ENCODE assay signal across 1 cellular context in the genomic region with DNA sequence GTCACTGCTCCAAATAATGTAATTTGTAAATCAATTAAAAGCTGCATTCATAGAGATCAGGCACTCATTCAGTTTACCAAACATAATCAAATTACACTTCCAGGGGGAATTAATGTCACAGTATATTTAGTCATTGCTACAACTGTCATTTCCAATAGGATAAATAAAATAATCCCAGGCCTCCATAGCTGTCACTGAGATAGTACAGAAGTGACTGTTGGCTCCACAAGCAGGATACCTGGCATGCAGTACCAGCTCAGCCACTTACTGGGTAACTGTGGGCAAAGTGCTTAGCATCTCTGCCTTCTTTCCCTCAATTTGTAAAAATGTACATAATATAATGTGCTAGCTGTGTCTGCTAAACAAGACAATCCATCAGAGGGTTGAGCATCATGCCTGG.
TF ChIP-seq lines count a peak whose summit lies in the region.

No MANE protein-coding gene starts in this region.

TF ChIP-seq in HepG2, 621 proteins besides CTCF, POLR2A, EP300 and RAD21 (continued from another document):
- no peak for TF ChIP-seq MIER3 (CRISPR knock-in tag; IDR thresholded peaks at IDR 0.05; ENCODE audit: borderline replicate concordance)
- TF ChIP-seq SMAD9 (CRISPR knock-in tag; IDR thresholded peaks at IDR 0.05): no peak
- TF ChIP-seq ZNF317 (CRISPR knock-in tag; IDR thresholded peaks at IDR 0.05): no peak
- no peak for TF ChIP-seq RFX3 (CRISPR knock-in tag; IDR thresholded peaks at IDR 0.05)
